1 cellular context compared by ENCODE assay signal in genomic region chr5:79729686-79730085, GRCh38.
TF ChIP-seq lines count a peak whose summit lies in the region.

No MANE protein-coding gene starts in this region.

TF ChIP-seq in H1, 55 proteins besides CTCF, POLR2A, EP300 and RAD21:
- TF ChIP-seq SP1 (IDR thresholded peaks at IDR 0.05; ENCODE audit: low read depth, low read length), result no peak
- TF ChIP-seq RXRA (IDR thresholded peaks at IDR 0.05; ENCODE audit: insufficient read depth, low read depth, low read length), result no peak
- TF ChIP-seq CHD2 (IDR thresholded peaks at IDR 0.05; ENCODE audit: low read length), result no peak
- no peak for TF ChIP-seq EGR1 (IDR thresholded peaks at IDR 0.05; ENCODE audit: borderline replicate concordance, low read depth, low read length)
- no peak for TF ChIP-seq TAF7 (optimal IDR thresholded peaks at IDR 0.05; ENCODE audit: borderline replicate concordance, low read depth, low read length)
- TF ChIP-seq TBP (IDR thresholded peaks at IDR 0.05; ENCODE audit: low read depth, low read length), result no peak
- TF ChIP-seq KDM4A (IDR thresholded peaks at IDR 0.05; ENCODE audit: low read depth, low read length, severe bottlenecking), result no peak
- no peak for TF ChIP-seq RNF2 (IDR thresholded peaks at IDR 0.05; ENCODE audit: borderline replicate concordance, low read depth, low read length, missing control alignments, poor library complexity, severe bottlenecking)
- TF ChIP-seq BACH1 (IDR thresholded peaks at IDR 0.05; ENCODE audit: low read length), result no peak
- TF ChIP-seq YY1 (IDR thresholded peaks at IDR 0.05; ENCODE audit: low read depth, low read length), result no peak
- no peak for TF ChIP-seq TAF1 (IDR thresholded peaks at IDR 0.05; ENCODE audit: low read depth, low read length)
- TF ChIP-seq TCF12 (IDR thresholded peaks at IDR 0.05; ENCODE audit: low read depth, low read length), result no peak
- TF ChIP-seq NANOG (IDR thresholded peaks at IDR 0.05; ENCODE audit: insufficient read depth, low read depth, low read length, poor library complexity, severe bottlenecking), result no peak
- no peak for TF ChIP-seq E2F6 (IDR thresholded peaks at IDR 0.05)
- no peak for TF ChIP-seq SIX5 (IDR thresholded peaks at IDR 0.05; ENCODE audit: low read depth, low read length)
- TF ChIP-seq CTBP2 (IDR thresholded peaks at IDR 0.05; ENCODE audit: borderline replicate concordance, insufficient read depth, insufficient read length, low read length), result no peak
- no peak for TF ChIP-seq HDAC2 (IDR thresholded peaks at IDR 0.05; ENCODE audit: borderline replicate concordance in 1 of 2, low read depth in 2 of 2, low read length in 2 of 2)
- TF ChIP-seq CBX5 (IDR thresholded peaks at IDR 0.05; ENCODE audit: low read depth, low read length), result no peak
- no peak for TF ChIP-seq BRCA1 (IDR thresholded peaks at IDR 0.05; ENCODE audit: low read depth, low read length)
- TF ChIP-seq CHD7 (IDR thresholded peaks at IDR 0.05; ENCODE audit: insufficient replicate concordance, low read length), result no peak
